11 cellular contexts compared by ENCODE assay signal in the genomic region with DNA sequence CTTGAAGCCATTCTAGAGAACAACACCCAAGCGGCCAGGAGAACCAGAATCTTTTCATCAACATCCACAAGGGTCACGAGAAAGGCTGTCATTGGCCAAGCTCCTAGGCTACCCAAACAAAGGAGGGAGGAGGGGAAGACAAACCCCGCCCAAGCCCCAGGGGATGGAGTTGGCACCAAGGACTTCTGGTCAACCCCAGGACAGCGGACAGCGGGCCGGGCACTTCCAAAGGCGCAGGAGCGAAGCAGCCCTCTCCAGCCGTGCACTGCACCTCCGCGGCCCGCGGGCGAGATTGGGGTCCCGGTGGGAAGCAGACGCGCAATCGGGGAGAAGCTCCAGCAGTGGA. TPM values are rescaled to one million over a fixed set of nuclear protein-coding genes. Genes with fewer than 3 reads are reported as not detected.
DNase-seq lines count a peak whose midpoint lies in the region; ATAC-seq and TF ChIP-seq lines count a peak whose summit lies in the region.
"Had no signal": no experiment of that assay in that cellular context is flagged by ENCODE, and none has a peak within 500 bp of the region (broad histone marks: within the 10 kb centered on the region; RNA-seq: fewer than 3 reads in every experiment).

CLIC6 (plus strand) TSS at position 192 of the 346 bp plus-strand sequence. CDS start 395 bp downstream, outside the sequence.

- DNase-seq in activated naive CD4-positive, alpha-beta T cell treated with anti-CD3 and anti-CD28 coated beads for 36 hours, result no peak
- no peak for DNase-seq in activated naive CD4-positive, alpha-beta T cell treated with Interleukin-2 at 50 U/mL for 16 hours
- DNase-seq in endothelial cell (ENCODE audit: low spot score) (peak; percentile 33), naive B cell (no peak), ureter (ENCODE audit: low spot score) (peak; percentile 67)
- DNase-seq in stimulated activated CD4-positive, alpha-beta T cell treated with anti-CD3 and anti-CD28 coated beads, Interleukin-4, amount 100 ng/mL, for 24 hours, result no peak
- DNase-seq: CD4-positive, CD25-positive, alpha-beta regulatory T cell; substantia nigra had no signal

- no peak for TF ChIP-seq CTCF in endothelial cell (IDR thresholded peaks at IDR 0.05; ENCODE audit: unreplicated experiment)

- no peak for ATAC-seq in naive B cell (ENCODE audit: low read depth in 2 of 2)
- no peak for ATAC-seq in HG03039 (IDR thresholded peaks at IDR 0.05; ENCODE audit: unreplicated experiment)
- ATAC-seq in GM19463 (IDR thresholded peaks at IDR 0.05; ENCODE audit: unreplicated experiment), result no peak

- H3K4me3 Mint-ChIP-seq in activated naive CD4-positive, alpha-beta T cell treated with anti-CD3 and anti-CD28 coated beads for 36 hours, result peak within 1 kb of the TSS; percentile 55
- H3K4me3 Mint-ChIP-seq in endothelial cell (ENCODE audit: unreplicated experiment) (peak within 1 kb of the TSS; percentile 71), naive B cell (peak within 1 kb of the TSS in 6 of 8 donors; percentile 42 to 87 (median 70))

- H3K9me3 Mint-ChIP-seq in activated naive CD4-positive, alpha-beta T cell treated with anti-CD3 and anti-CD28 coated beads for 36 hours, result no peaks in the 10 kb centered on the region
- H3K9me3 Mint-ChIP-seq in endothelial cell (ENCODE audit: unreplicated experiment), result no peaks in the 10 kb centered on the region
- H3K9me3 Mint-ChIP-seq in naive B cell, result no peaks in the 10 kb centered on the region

- no peak within 1 kb of the TSS for H3K27ac Mint-ChIP-seq in activated naive CD4-positive, alpha-beta T cell treated with anti-CD3 and anti-CD28 coated beads for 36 hours
- H3K27ac Mint-ChIP-seq in endothelial cell (ENCODE audit: unreplicated experiment) (no peak within 1 kb of the TSS), naive B cell (peak within 1 kb of the TSS in 1 of 6 donors; percentile 62)
- H3K27ac Mint-ChIP-seq: CD4-positive, CD25-positive, alpha-beta regulatory T cell had no signal

- H3K27me3 Mint-ChIP-seq in activated naive CD4-positive, alpha-beta T cell treated with anti-CD3 and anti-CD28 coated beads for 36 hours (ENCODE audit: low read depth), result peaks cover 39% of the 10 kb centered on the region
- H3K27me3 Mint-ChIP-seq in endothelial cell (ENCODE audit: unreplicated experiment), result peaks cover 10% of the 10 kb centered on the region
- H3K27me3 Mint-ChIP-seq in naive B cell, result peaks cover 33 to 67% (median 54%) of the 10 kb centered on the region in 3 donors

- intact Hi-C loops in activated naive CD4-positive, alpha-beta T cell treated with anti-CD3 and anti-CD28 coated beads for 36 hours (cut with micrococcal nuclease), result no loop called here

- CTCF ChIA-PET in activated naive CD4-positive, alpha-beta T cell treated with anti-CD3 and anti-CD28 coated beads for 36 hours (lab: Charles Lee), result no interaction called here

- no peaks in the 10 kb centered on the region for H3K36me3 Mint-ChIP-seq in activated naive CD4-positive, alpha-beta T cell treated with anti-CD3 and anti-CD28 coated beads for 36 hours (ENCODE audit: low read depth)
- peaks cover 7% of the 10 kb centered on the region for H3K36me3 Mint-ChIP-seq in endothelial cell (ENCODE audit: low read depth, unreplicated experiment)
- no peaks in the 10 kb centered on the region for H3K36me3 Mint-ChIP-seq in naive B cell
- H3K36me3 Mint-ChIP-seq: CD4-positive, CD25-positive, alpha-beta regulatory T cell had no signal

- peaks cover 12% of the 10 kb centered on the region for H3K4me1 Mint-ChIP-seq in activated naive CD4-positive, alpha-beta T cell treated with anti-CD3 and anti-CD28 coated beads for 36 hours (ENCODE audit: low read depth)
- peaks cover 16% of the 10 kb centered on the region for H3K4me1 Mint-ChIP-seq in endothelial cell (ENCODE audit: unreplicated experiment)
- peaks cover 3 to 17% (median 12%) of the 10 kb centered on the region in 3 donors for H3K4me1 Mint-ChIP-seq in naive B cell

RNA-seq across cellular contexts. Expression of gene CLIC6, which starts in this region (rescaled TPM):
- total RNA-seq in activated naive CD4-positive, alpha-beta T cell treated with anti-CD3 and anti-CD28 coated beads for 36 hours, result under 1 TPM; 0.10 to 0.12 TPM
- total RNA-seq in endothelial cell (ENCODE audit: unreplicated experiment), result 5.4 TPM
- not detected for polyA plus RNA-seq in naive B cell (ENCODE audit: low read depth in 6 of 6)
- 24.1 TPM for total RNA-seq in ureter
- total RNA-seq: CD4-positive, CD25-positive, alpha-beta regulatory T cell; HT1080 had no signal
- polyA plus RNA-seq: CD4-positive, CD25-positive, alpha-beta regulatory T cell had no signal

Comparison
In these comparisons a context has a peak if more than half of its experiments do, and no peak if none do; other contexts are left out.
1. DNase-seq: peak in endothelial cell (single experiment) and ureter (single experiment); none in activated naive CD4-positive, alpha-beta T cell treated with anti-CD3 and anti-CD28 coated beads for 36 hours (single experiment), activated naive CD4-positive, alpha-beta T cell treated with Interleukin-2 at 50 U/mL for 16 hours (single experiment), naive B cell (single experiment) and stimulated activated CD4-positive, alpha-beta T cell treated with anti-CD3 and anti-CD28 coated beads, Interleukin-4, amount 100 ng/mL, for 24 hours (single experiment).
2. Peak in every context shown above with its lines, with median percentiles within 50 percentile points of each other: H3K4me3 Mint-ChIP-seq.